ENCODE assay signal across 20 cellular contexts in the genomic region with DNA sequence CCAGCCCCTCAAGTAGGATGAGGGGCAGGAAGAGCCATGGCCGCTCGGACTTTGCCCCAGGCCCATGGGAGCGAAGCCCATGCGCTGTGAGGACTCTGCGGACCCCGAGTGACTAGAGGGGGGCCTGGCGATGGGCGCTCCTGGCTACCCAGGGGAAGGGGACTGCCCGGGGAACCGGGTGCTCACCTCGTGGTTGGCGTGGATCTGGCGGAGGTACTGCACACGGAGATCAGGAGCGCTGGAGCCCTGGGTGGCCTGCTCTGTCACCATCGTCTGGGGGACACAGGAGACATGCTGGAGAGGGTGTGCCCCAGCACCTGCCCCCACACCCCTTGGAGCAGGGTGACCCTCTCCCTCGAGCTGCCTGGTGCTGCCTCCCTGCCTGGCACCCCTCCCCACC. TPM values are rescaled to one million over a fixed set of nuclear protein-coding genes. Genes with fewer than 3 reads are reported as not detected.
"Had no signal": no experiment of that assay in that cellular context is flagged by ENCODE, and none has a peak within 500 bp of the region (broad histone marks: within the 10 kb centered on the region; RNA-seq: fewer than 3 reads in every experiment).

No MANE protein-coding gene starts in this region.

- H3K36me3 Mint-ChIP-seq: natural killer cell treated with Interleukin-12 subunit alpha and Interleukin-12 subunit beta and Interleukin-15 and Interleukin-18, amount 100 ng/mL, for 72 hours had no signal

- H3K4me3 Mint-ChIP-seq: memory B cell; natural killer cell treated with Interleukin-12 subunit alpha and Interleukin-12 subunit beta and Interleukin-15 and Interleukin-18, amount 100 ng/mL, for 72 hours had no signal

- H3K9me3 Mint-ChIP-seq: memory B cell; natural killer cell treated with Interleukin-12 subunit alpha and Interleukin-12 subunit beta and Interleukin-15 and Interleukin-18, amount 100 ng/mL, for 72 hours had no signal

- H3K27ac ChIP-seq: colonic mucosa, esophagus squamous epithelium, gastroesophageal sphincter, left lung, lower lobe of right lung, neutrophil, right atrium auricular region had no signal

- DNase-seq: colonic mucosa; dermis blood vessel endothelial cell; esophagus squamous epithelium; foreskin fibroblast; glutamatergic neuron; islet precursor cell; lower lobe of right lung; midbrain; posterior cingulate gyrus; small intestine; stimulated activated CD4-positive, alpha-beta T cell treated with anti-CD3 and anti-CD28 coated beads, Interleukin-12 subunit alpha, Interleukin-12 subunit beta, amount 100 ng/mL, for 4 hours; stimulated activated naive CD4-positive, alpha-beta T cell treated with Interleukin-2 at 50 U/mL for 16 hours; trophoblast cell had no signal

- H3K9me3 ChIP-seq: colonic mucosa, esophagus squamous epithelium, gastroesophageal sphincter, left lung, lower lobe of right lung, neutrophil, right atrium auricular region had no signal

- H3K4me3 ChIP-seq: colonic mucosa, esophagus squamous epithelium, gastroesophageal sphincter, left lung, lower lobe of right lung, right atrium auricular region had no signal

- H3K27ac Mint-ChIP-seq: memory B cell; natural killer cell treated with Interleukin-12 subunit alpha and Interleukin-12 subunit beta and Interleukin-15 and Interleukin-18, amount 100 ng/mL, for 72 hours had no signal

- ATAC-seq: gastroesophageal sphincter; left lung; lower lobe of right lung; natural killer cell treated with Interleukin-12 subunit alpha and Interleukin-12 subunit beta and Interleukin-15 and Interleukin-18, amount 100 ng/mL, for 72 hours had no signal

- H3K36me3 ChIP-seq: colonic mucosa had no signal

RNA-seq across cellular contexts. Expression of gene FSCN2, which starts 12.9 kb away (rescaled TPM):
- total RNA-seq: epithelial cell of proximal tubule had no signal
